12 cellular contexts compared by ENCODE assay signal in the genomic region with DNA sequence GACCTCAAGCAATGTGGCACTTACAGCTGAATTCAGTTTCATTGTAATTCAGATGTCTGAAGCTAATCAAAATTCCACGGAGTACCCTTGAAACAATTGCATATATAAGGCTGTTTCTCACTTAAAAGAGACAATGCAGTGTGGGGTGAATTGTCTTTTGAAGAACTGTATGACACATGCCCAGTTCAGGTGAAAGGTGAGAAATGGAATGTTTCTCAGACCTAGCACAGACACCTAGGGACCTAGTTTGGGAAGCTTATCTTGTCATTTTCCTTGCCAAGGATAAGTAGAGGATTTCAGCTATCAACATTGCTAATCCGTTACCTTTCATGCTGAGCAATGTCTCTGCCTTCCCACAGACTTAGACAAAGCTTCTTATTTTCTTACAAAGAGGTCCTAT. TPM values are rescaled to one million over a fixed set of nuclear protein-coding genes. Genes with fewer than 3 reads are reported as not detected.
A peak's percentile ranks its signal among the peaks of the same experiment; 100 is the strongest.
DNase-seq lines count a peak whose midpoint lies in the region; ATAC-seq and TF ChIP-seq lines count a peak whose summit lies in the region.
"Had no signal": no experiment of that assay in that cellular context is flagged by ENCODE, and none has a peak within 500 bp of the region (broad histone marks: within the 10 kb centered on the region; RNA-seq: fewer than 3 reads in every experiment).

No MANE protein-coding gene starts in this region.

- peaks cover 86% of the 10 kb centered on the region for H3K4me1 Mint-ChIP-seq in activated CD4-positive, alpha-beta memory T cell treated with anti-CD3 and anti-CD28 coated beads for 36 hours (ENCODE audit: low read depth)
- H3K4me1 Mint-ChIP-seq in activated CD4-positive, alpha-beta memory T cell treated with anti-CD3 and anti-CD28 coated beads, Interleukin-2, amount 10 ng/mL, durations not matched to agents 7 days and 5 days, result peaks cover 75% of the 10 kb centered on the region
- H3K4me1 Mint-ChIP-seq in stimulated activated effector memory CD8-positive, alpha-beta T cell treated with anti-CD3 and anti-CD28 coated beads, Interleukin-12 subunit alpha, Interleukin-12 subunit beta, amount 100 ng/mL, for 72 hours, result peaks cover 61% of the 10 kb centered on the region

- peaks cover 29% of the 10 kb centered on the region for H3K36me3 Mint-ChIP-seq in activated CD4-positive, alpha-beta memory T cell treated with anti-CD3 and anti-CD28 coated beads for 36 hours
- peaks cover 48% of the 10 kb centered on the region for H3K36me3 Mint-ChIP-seq in activated CD4-positive, alpha-beta memory T cell treated with anti-CD3 and anti-CD28 coated beads, Interleukin-2, amount 10 ng/mL, durations not matched to agents 7 days and 5 days (ENCODE audit: low read depth)
- H3K36me3 Mint-ChIP-seq in stimulated activated effector memory CD8-positive, alpha-beta T cell treated with anti-CD3 and anti-CD28 coated beads, Interleukin-12 subunit alpha, Interleukin-12 subunit beta, amount 100 ng/mL, for 72 hours, result peaks cover 75% of the 10 kb centered on the region

- H3K9me3 Mint-ChIP-seq in activated CD4-positive, alpha-beta memory T cell treated with anti-CD3 and anti-CD28 coated beads for 36 hours, result no peaks in the 10 kb centered on the region
- no peaks in the 10 kb centered on the region for H3K9me3 Mint-ChIP-seq in activated CD4-positive, alpha-beta memory T cell treated with anti-CD3 and anti-CD28 coated beads, Interleukin-2, amount 10 ng/mL, durations not matched to agents 7 days and 5 days
- no peaks in the 10 kb centered on the region for H3K9me3 Mint-ChIP-seq in stimulated activated effector memory CD8-positive, alpha-beta T cell treated with anti-CD3 and anti-CD28 coated beads, Interleukin-12 subunit alpha, Interleukin-12 subunit beta, amount 100 ng/mL, for 72 hours

- no peak for TF ChIP-seq EP300 in gastroesophageal sphincter (IDR thresholded peaks at IDR 0.05)

- H3K27ac Mint-ChIP-seq in activated CD4-positive, alpha-beta memory T cell treated with anti-CD3 and anti-CD28 coated beads for 36 hours, result peak overlapping the region; percentile 45
- no peak overlapping the region for H3K27ac Mint-ChIP-seq in activated CD4-positive, alpha-beta memory T cell treated with anti-CD3 and anti-CD28 coated beads, Interleukin-2, amount 10 ng/mL, durations not matched to agents 7 days and 5 days
- peak overlapping the region; percentile 29 for H3K27ac Mint-ChIP-seq in stimulated activated effector memory CD8-positive, alpha-beta T cell treated with anti-CD3 and anti-CD28 coated beads, Interleukin-12 subunit alpha, Interleukin-12 subunit beta, amount 100 ng/mL, for 72 hours

- CTCF ChIA-PET in activated CD4-positive, alpha-beta memory T cell treated with anti-CD3 and anti-CD28 coated beads for 36 hours (lab: Charles Lee), result interaction anchor here (1.0 to 2.0 kb wide), 3 partner anchors 19 to 139 kb away, joined by 3 to 8 read pairs (median 4); no protein-coding TSS in a partner anchor
- CTCF ChIA-PET in activated CD4-positive, alpha-beta memory T cell treated with anti-CD3 and anti-CD28 coated beads, Interleukin-2, amount 10 ng/mL, durations not matched to agents 7 days and 5 days (lab: Charles Lee), result interaction anchor here (0.7 kb wide), 1 partner anchor 210 kb away, joined by 3 read pairs; no protein-coding TSS in a partner anchor
- CTCF ChIA-PET in Panc1 (lab: Charles Lee), result interaction anchor here (0.7 kb wide), 2 partner anchors 8 to 121 kb away, joined by 3 to 5 read pairs; no protein-coding TSS in a partner anchor

- ATAC-seq in Panc1, result no peak
- no peak for ATAC-seq in gastroesophageal sphincter
- no peak for ATAC-seq in stimulated activated effector memory CD8-positive, alpha-beta T cell treated with anti-CD3 and anti-CD28 coated beads, Interleukin-12 subunit alpha, Interleukin-12 subunit beta, amount 100 ng/mL, for 72 hours
- no peak for ATAC-seq in HG03025 (IDR thresholded peaks at IDR 0.05; ENCODE audit: low FRiP score, unreplicated experiment)

- no TSS peak for BruUV-seq in Panc1 (replicated peaks; lab: Mats Ljungman, UMichigan)

- H3K4me3 ChIP-seq in Panc1 (ENCODE audit: low read depth in 2 of 2, low read length in 2 of 2), result no peak overlapping the region
- H3K4me3 ChIP-seq in gastroesophageal sphincter, result peak overlapping the region in 1 of 2 donors; percentile 49

- 40 to 51% methylated on average over 2 of the region's 2 CpGs for WGBS in gastroesophageal sphincter (ENCODE audit: low coverage in 1 of 2), 2 donors

- POLR2A ChIA-PET in activated CD4-positive, alpha-beta memory T cell treated with anti-CD3 and anti-CD28 coated beads for 36 hours (lab: Charles Lee), result interaction anchor here (1.0 to 1.1 kb wide), 2 partner anchors 36 to 55 kb away, joined by 3 read pairs; no protein-coding TSS in a partner anchor
- POLR2A ChIA-PET in activated CD4-positive, alpha-beta memory T cell treated with anti-CD3 and anti-CD28 coated beads, Interleukin-2, amount 10 ng/mL, durations not matched to agents 7 days and 5 days (lab: Charles Lee), result interaction anchor here (1.0 to 2.1 kb wide), 8 partner anchors 10 to 129 kb away, joined by 3 to 12 read pairs (median 4); a partner anchor contains a TSS
- POLR2A ChIA-PET in Panc1 (lab: Charles Lee), result interaction anchor here (0.7 kb wide), 2 partner anchors 51 to 87 kb away, joined by 4 to 6 read pairs; no protein-coding TSS in a partner anchor

- intact Hi-C loops in activated CD4-positive, alpha-beta memory T cell treated with anti-CD3 and anti-CD28 coated beads for 36 hours (cut with micrococcal nuclease), result no loop called here
- intact Hi-C loops in Panc1 (cut with micrococcal nuclease; ENCODE audit: unreplicated experiment), result no loop called here

- no peaks in the 10 kb centered on the region for H3K27me3 Mint-ChIP-seq in activated CD4-positive, alpha-beta memory T cell treated with anti-CD3 and anti-CD28 coated beads for 36 hours
- H3K27me3 Mint-ChIP-seq in activated CD4-positive, alpha-beta memory T cell treated with anti-CD3 and anti-CD28 coated beads, Interleukin-2, amount 10 ng/mL, durations not matched to agents 7 days and 5 days, result no peaks in the 10 kb centered on the region

- TF ChIP-seq CTCF in Panc1 (IDR thresholded peaks at IDR 0.05), result no peak
- TF ChIP-seq CTCF in gastroesophageal sphincter (IDR thresholded peaks at IDR 0.05), result no peak
- TF ChIP-seq CTCF in GM13977 (IDR thresholded peaks at IDR 0.05; ENCODE audit: extremely low read depth, insufficient read depth, missing control alignments), result no peak

- peak overlapping the region; percentile 24; the same call in 1 of the 2 replicates for H3K27ac ChIP-seq in Panc1 (ENCODE audit: low read length)
- peak overlapping the region; percentile 64 to 89 (median 84) for H3K27ac ChIP-seq in gastroesophageal sphincter
- H3K27ac ChIP-seq: parathyroid adenoma had no signal

- TF ChIP-seq POLR2A in gastroesophageal sphincter (IDR thresholded peaks at IDR 0.05), result no peak

- in situ Hi-C loops in Panc1 (cut with HindIII; ENCODE audit: low pct_unique_long_range_greater_than_20kb, low sequenced_read_pairs) (no loop called here), GM13977 (cut with MboI; ENCODE audit: low pct_unique_long_range_greater_than_20kb, low sequenced_read_pairs, unreplicated experiment) (no loop called here)

- H3K4me1 ChIP-seq in Panc1 (ENCODE audit: control insufficient read depth, insufficient read depth, low read length), result peaks cover 81% of the 10 kb centered on the region
- H3K4me1 ChIP-seq in gastroesophageal sphincter, result peaks cover 37 to 94% (median 38%) of the 10 kb centered on the region in 3 donors
- H3K4me1 ChIP-seq: parathyroid adenoma had no signal

- no peak for DNase-seq in activated CD4-positive, alpha-beta memory T cell treated with anti-CD3 and anti-CD28 coated beads for 36 hours
- no peak for DNase-seq in activated CD4-positive, alpha-beta memory T cell treated with anti-CD3 and anti-CD28 coated beads, Interleukin-2, amount 10 ng/mL, durations not matched to agents 7 days and 5 days
- no peak for DNase-seq in Panc1 (ENCODE audit: low read depth, low spot score)
- no peak for DNase-seq in stimulated activated effector memory CD8-positive, alpha-beta T cell treated with anti-CD3 and anti-CD28 coated beads, Interleukin-12 subunit alpha, Interleukin-12 subunit beta, amount 100 ng/mL, for 72 hours (ENCODE audit: low spot score in 2 of 2)
- DNase-seq in GM13977 (ENCODE audit: low spot score), result no peak
- DNase-seq in AG08396 (ENCODE audit: low spot score), result no peak
- DNase-seq: activated effector memory CD4-positive, alpha-beta T cell treated with Interleukin-2 at 50 U/mL for 16 hours; NCI-H2227 treated with DMSO at 0.1 percent for 48 hours; stimulated activated CD4-positive, alpha-beta T cell treated with anti-CD3 and anti-CD28 coated beads, Interleukin-4, amount 100 ng/mL, for 1 hour had no signal

- H3K9me3 ChIP-seq in Panc1 (ENCODE audit: control insufficient read depth, insufficient read depth, low read depth, low read length) (no peaks in the 10 kb centered on the region), gastroesophageal sphincter (no peaks in the 10 kb centered on the region)

- H3K27me3 ChIP-seq in Panc1 (ENCODE audit: control insufficient read depth, insufficient read depth, low read length), result no peaks in the 10 kb centered on the region
- H3K27me3 ChIP-seq in gastroesophageal sphincter, result no peaks in the 10 kb centered on the region

- H3K4me3 Mint-ChIP-seq in activated CD4-positive, alpha-beta memory T cell treated with anti-CD3 and anti-CD28 coated beads for 36 hours, result no peak overlapping the region
- H3K4me3 Mint-ChIP-seq in activated CD4-positive, alpha-beta memory T cell treated with anti-CD3 and anti-CD28 coated beads, Interleukin-2, amount 10 ng/mL, durations not matched to agents 7 days and 5 days, result no peak overlapping the region
- no peak overlapping the region for H3K4me3 Mint-ChIP-seq in stimulated activated effector memory CD8-positive, alpha-beta T cell treated with anti-CD3 and anti-CD28 coated beads, Interleukin-12 subunit alpha, Interleukin-12 subunit beta, amount 100 ng/mL, for 72 hours

- no peaks in the 10 kb centered on the region for H3K36me3 ChIP-seq in Panc1 (ENCODE audit: control insufficient read depth, insufficient read depth, low read length)
- no peaks in the 10 kb centered on the region for H3K36me3 ChIP-seq in gastroesophageal sphincter

RNA-seq across cellular contexts. Expression of a gene that starts 36.3 kb away (rescaled TPM):
- 100 to 1,000 TPM; 290 to 302 TPM for total RNA-seq in activated CD4-positive, alpha-beta memory T cell treated with anti-CD3 and anti-CD28 coated beads for 36 hours
- 100 to 1,000 TPM; 289 to 305 TPM for total RNA-seq in activated CD4-positive, alpha-beta memory T cell treated with anti-CD3 and anti-CD28 coated beads, Interleukin-2, amount 10 ng/mL, durations not matched to agents 7 days and 5 days
- 140 TPM for total RNA-seq in Panc1 (2021; ENCODE audit: unreplicated experiment)
- polyA plus RNA-seq in Panc1 (2012; ENCODE audit: insufficient read length), result 55.2 TPM
- total RNA-seq in gastroesophageal sphincter, result 100 to 1,000 TPM; 623 to 745 (median 684) TPM
